20 cellular contexts compared by ENCODE assay signal in genomic region chrX:18891561-18891945, GRCh38.
A peak's percentile ranks its signal among the peaks of the same experiment; 100 is the strongest.
DNase-seq lines count a peak whose midpoint lies in the region; ATAC-seq and TF ChIP-seq lines count a peak whose summit lies in the region.
"Had no signal": no experiment of that assay in that cellular context is flagged by ENCODE, and none has a peak within 500 bp of the region (broad histone marks: within the 10 kb centered on the region; RNA-seq: fewer than 3 reads in every experiment).

No MANE protein-coding gene starts in this region.

- peaks cover 4% of the 10 kb centered on the region for H3K9me3 Mint-ChIP-seq in glutamatergic neuron (ENCODE audit: unreplicated experiment)
- H3K9me3 Mint-ChIP-seq: CD4-positive, CD25-positive, alpha-beta regulatory T cell; CD8-positive, alpha-beta T cell had no signal

- H3K4me1 ChIP-seq in left ventricle myocardium inferior, result peaks cover 40% of the 10 kb centered on the region

- H3K4me3 ChIP-seq in left ventricle myocardium inferior, result no peak overlapping the region
- H3K4me3 ChIP-seq: BLaER1, GM12878, GM23248 had no signal

- no peaks in the 10 kb centered on the region for H3K36me3 Mint-ChIP-seq in glutamatergic neuron (ENCODE audit: unreplicated experiment)
- H3K36me3 Mint-ChIP-seq: CD4-positive, CD25-positive, alpha-beta regulatory T cell had no signal

- peaks cover 19% of the 10 kb centered on the region for H3K4me1 Mint-ChIP-seq in glutamatergic neuron (ENCODE audit: low read depth, unreplicated experiment)

- H3K36me3 ChIP-seq in left ventricle myocardium inferior, result no peaks in the 10 kb centered on the region

- H3K27me3 ChIP-seq in left ventricle myocardium inferior (ENCODE audit: low read depth), result no peaks in the 10 kb centered on the region

- no peaks in the 10 kb centered on the region for H3K9me3 ChIP-seq in left ventricle myocardium inferior (replicated peaks)
- H3K9me3 ChIP-seq: BLaER1, Caco-2 had no signal

- H3K27ac Mint-ChIP-seq in glutamatergic neuron (ENCODE audit: unreplicated experiment), result peak overlapping the region; percentile 40
- H3K27ac Mint-ChIP-seq: B cell; CD4-positive, CD25-positive, alpha-beta regulatory T cell; CD8-positive, alpha-beta T cell; H9 had no signal

- H3K27me3 Mint-ChIP-seq in glutamatergic neuron (ENCODE audit: unreplicated experiment), result no peaks in the 10 kb centered on the region
- H3K27me3 Mint-ChIP-seq: B cell; CD4-positive, CD25-positive, alpha-beta regulatory T cell had no signal

- DNase-seq in left ventricle myocardium inferior (no peak), Right ventricle myocardium superior (no peak), glutamatergic neuron (no peak), retina (no peak)
- DNase-seq: Caco-2; CD4-positive, CD25-positive, alpha-beta regulatory T cell; CD8-positive, alpha-beta T cell; DMS153; EL; GDM1; GM23248; H9 had no signal

- intact Hi-C loops in left ventricle myocardium inferior (cut with micrococcal nuclease), result no loop called here
- intact Hi-C loops in Right ventricle myocardium superior (cut with DNase I), result no loop called here

- no peak for TF ChIP-seq CTCF in left ventricle myocardium inferior (IDR thresholded peaks at IDR 0.05; ENCODE audit: borderline replicate concordance)
- TF ChIP-seq CTCF in glutamatergic neuron (IDR thresholded peaks at IDR 0.05; ENCODE audit: partially characterized antibody, unreplicated experiment), result no peak

- H3K4me3 Mint-ChIP-seq in glutamatergic neuron (ENCODE audit: unreplicated experiment), result no peak overlapping the region
- H3K4me3 Mint-ChIP-seq: B cell; CD4-positive, CD25-positive, alpha-beta regulatory T cell; CD8-positive, alpha-beta T cell; H9 had no signal

- H3K27ac ChIP-seq in left ventricle myocardium inferior (replicated peaks) (peak overlapping the region; percentile 59), angular gyrus (ENCODE audit: low read depth, low read length) (peak overlapping the region; percentile 55)
- H3K27ac ChIP-seq: BLaER1, C4-2B, GM23248 had no signal

- ATAC-seq in Right ventricle myocardium superior (ENCODE audit: poor library complexity), result no peak
- no peak for ATAC-seq in HG03095 (IDR thresholded peaks at IDR 0.05; ENCODE audit: unreplicated experiment)
- ATAC-seq in HG02678 (IDR thresholded peaks at IDR 0.05; ENCODE audit: unreplicated experiment), result no peak
- ATAC-seq: CD8-positive, alpha-beta T cell; GM12878; HCT116 had no signal
